In genomic region chr4:10054571-10055041, GRCh38 we compare ENCODE assay signal across 25 cellular contexts. TPM values are rescaled to one million over a fixed set of nuclear protein-coding genes. Genes with fewer than 3 reads are reported as not detected.
DNase-seq lines count a peak whose midpoint lies in the region; ATAC-seq, FAIRE-seq and TF ChIP-seq lines count a peak whose summit lies in the region.
"Had no signal": no experiment of that assay in that cellular context is flagged by ENCODE, and none has a peak within 500 bp of the region (broad histone marks: within the 10 kb centered on the region; RNA-seq: fewer than 3 reads in every experiment).

No MANE protein-coding gene starts in this region.

- H3K9me3 Mint-ChIP-seq in MCF 10A (ENCODE audit: unreplicated experiment) = no peaks in the 10 kb centered on the region

- H3K79me2 ChIP-seq in keratinocyte (ENCODE audit: control insufficient read depth, insufficient read depth, low read length) = no peaks in the 10 kb centered on the region

- H3K27me3 ChIP-seq in breast epithelium = no peaks in the 10 kb centered on the region
- no peaks in the 10 kb centered on the region for H3K27me3 ChIP-seq in keratinocyte (ENCODE audit: control insufficient read depth, extremely low read depth, insufficient read depth, low read length)
- H3K27me3 ChIP-seq in suprapubic skin = no peaks in the 10 kb centered on the region
- H3K27me3 ChIP-seq in aorta (ENCODE audit: control insufficient read depth in 1 of 2, insufficient read depth in 2 of 2, low read length in 1 of 2) = no peaks in the 10 kb centered on the region
- H3K27me3 ChIP-seq: ascending aorta, SJSA1 had no signal

- H3K27ac Mint-ChIP-seq in MCF 10A (ENCODE audit: low read depth, unreplicated experiment) = no peak overlapping the region
- H3K27ac Mint-ChIP-seq: H9; stimulated activated naive B cell treated with anti-CD40 and anti-IgM and Interleukin-4, amounts not matched to agents 10 μg/mL and 1 μg/mL and 100 μg/mL, for 72 hours; T-helper 17 cell had no signal

- H3K27ac ChIP-seq in breast epithelium (peak overlapping the region in 1 of 2 donors; percentile 71), keratinocyte (ENCODE audit: control insufficient read depth, insufficient read depth, low read length) (no peak overlapping the region), suprapubic skin (peak overlapping the region; percentile 69), aorta (ENCODE audit: low read depth in 1 of 2, low read length in 2 of 2) (no peak overlapping the region)
- H3K27ac ChIP-seq: ascending aorta, C4-2B, SJSA1, WERI-Rb-1 had no signal

- no peak overlapping the region for H3K9ac ChIP-seq in keratinocyte (ENCODE audit: control insufficient read depth, extremely low read depth, insufficient read depth, low read length)

- POLR2A ChIA-PET in MCF 10A (lab: Yijun Ruan, JAX) = no interaction called here

- no peaks in the 10 kb centered on the region for H3K4me1 ChIP-seq in breast epithelium
- peaks cover 14% of the 10 kb centered on the region for H3K4me1 ChIP-seq in keratinocyte (ENCODE audit: control insufficient read depth, extremely low read depth, insufficient read depth, low read length)
- H3K4me1 ChIP-seq in suprapubic skin = peaks cover 5% of the 10 kb centered on the region
- H3K4me1 ChIP-seq in aorta (ENCODE audit: control insufficient read depth in 1 of 2, insufficient read depth in 2 of 2, low read length in 2 of 2) = no peaks in the 10 kb centered on the region
- H3K4me1 ChIP-seq: ascending aorta, SJSA1 had no signal

- no peaks in the 10 kb centered on the region for H3K9me1 ChIP-seq in keratinocyte (ENCODE audit: control insufficient read depth, extremely low read depth, insufficient read depth, low read length)

- intact Hi-C loops in MCF 10A (cut with micrococcal nuclease) (no loop called here), breast epithelium (cut with DNase I; ENCODE audit: low total_unique reads) (no loop called here), aorta (cut with DNase I) (no loop called here)

- no peak for ATAC-seq in aorta (ENCODE audit: low FRiP score)
- ATAC-seq: sciatic nerve; stimulated activated naive B cell treated with anti-CD40 and anti-IgM and Interleukin-4, amounts not matched to agents 10 μg/mL and 1 μg/mL and 100 μg/mL, for 72 hours; T-helper 17 cell had no signal

- H2AFZ ChIP-seq in keratinocyte (ENCODE audit: control insufficient read depth, low read length) = no peak overlapping the region

- H3K27me3 Mint-ChIP-seq in MCF 10A (ENCODE audit: insufficient read depth, unreplicated experiment) = peaks cover 34% of the 10 kb centered on the region
- H3K27me3 Mint-ChIP-seq: T-helper 17 cell had no signal

- dilution Hi-C loops in keratinocyte (cut with MboI; ENCODE audit: extremely low pct_ligation_motif_present, low sequenced_read_pairs) = no loop called here

- BruUV-seq in MCF 10A (replicated peaks; lab: Mats Ljungman, UMichigan) = no TSS peak

- peak; percentile 38 for DNase-seq in MCF 10A (ENCODE audit: unreplicated experiment)
- no peak for DNase-seq in breast epithelium (ENCODE audit: low spot score in 2 of 2)
- DNase-seq in dermis microvascular lymphatic vessel endothelial cell (ENCODE audit: low read depth in 2 of 2) = peak; percentile 35 to 83
- DNase-seq in keratinocyte (ENCODE audit: low read depth, low spot score) = peak; percentile 59
- no peak for DNase-seq in suprapubic skin (ENCODE audit: low spot score in 2 of 2)
- DNase-seq in aorta = no peak
- DNase-seq in T-helper 9 cell = no peak
- DNase-seq in medulla oblongata (ENCODE audit: extremely low spot score) = no peak
- DNase-seq: activated CD4-positive, alpha-beta T cell treated with anti-CD3 and anti-CD28 coated beads, Interleukin-2, amount 50 U/mL, for 4 hours; activated naive CD4-positive, alpha-beta T cell treated with anti-CD3 and anti-CD28 coated beads, Interleukin-2, amount 50 U/mL, for 16 hours; activated T-cell treated with anti-CD3 and anti-CD28 coated beads, Interleukin-2, amount 50 U/mL, for 1 hour; H9; IMR-90; NCI-H187; NCI-H526; stimulated activated naive B cell treated with anti-CD40 and anti-IgM and Interleukin-4, amounts not matched to agents 10 μg/mL and 1 μg/mL and 100 μg/mL, for 72 hours; T-helper 17 cell; WERI-Rb-1 had no signal

- TF ChIP-seq CTCF in MCF 10A (IDR thresholded peaks at IDR 0.05; ENCODE audit: unreplicated experiment) = no peak
- no peak for TF ChIP-seq CTCF in breast epithelium (IDR thresholded peaks at IDR 0.05)
- TF ChIP-seq CTCF in keratinocyte (optimal IDR thresholded peaks at IDR 0.05 in 1 of 3, IDR thresholded peaks at IDR 0.05 in 1 of 3, conservative IDR thresholded peaks at IDR 0.05 in 1 of 3; ENCODE audit: extremely low read depth in 1 of 3, insufficient read depth in 2 of 3, low read length in 3 of 3) = no peak
- TF ChIP-seq CTCF in suprapubic skin (IDR thresholded peaks at IDR 0.05) = no peak

- H4K20me1 ChIP-seq in keratinocyte (ENCODE audit: control insufficient read depth, extremely low read depth, insufficient read depth, low read length) = no peaks in the 10 kb centered on the region

- peak; percentile 79 for FAIRE-seq in keratinocyte (lab: Jason Lieb, UNC)
- FAIRE-seq: endometrium, frontal cortex, G401.6 had no signal

- H3K9me3 ChIP-seq in breast epithelium = no peaks in the 10 kb centered on the region
- H3K9me3 ChIP-seq in keratinocyte (ENCODE audit: control insufficient read depth, low read depth, low read length) = no peaks in the 10 kb centered on the region
- peaks cover 3% of the 10 kb centered on the region for H3K9me3 ChIP-seq in suprapubic skin
- no peaks in the 10 kb centered on the region for H3K9me3 ChIP-seq in aorta (ENCODE audit: control insufficient read depth, low read length)
- H3K9me3 ChIP-seq: ascending aorta, SJSA1 had no signal

- no peak for TF ChIP-seq POLR2A in breast epithelium (IDR thresholded peaks at IDR 0.05)
- no peak for TF ChIP-seq POLR2A in suprapubic skin (IDR thresholded peaks at IDR 0.05)

- 62% methylated on average over 4 of the region's 4 CpGs for WGBS in suprapubic skin
- WGBS in aorta, 2 donors = 58 to 64% methylated on average over 4 of the region's 4 CpGs

- no peak overlapping the region for H3K4me2 ChIP-seq in keratinocyte (ENCODE audit: control insufficient read depth, extremely low read depth, insufficient read depth, low read depth, low read length)

- H3K4me3 Mint-ChIP-seq in MCF 10A (ENCODE audit: unreplicated experiment) = no peak overlapping the region
- H3K4me3 Mint-ChIP-seq: H9; stimulated activated naive B cell treated with anti-CD40 and anti-IgM and Interleukin-4, amounts not matched to agents 10 μg/mL and 1 μg/mL and 100 μg/mL, for 72 hours; T-helper 17 cell had no signal

- no peaks in the 10 kb centered on the region for H3K36me3 Mint-ChIP-seq in MCF 10A (ENCODE audit: insufficient read depth, unreplicated experiment)

- CTCF ChIA-PET in MCF 10A (lab: Yijun Ruan, JAX) = interaction anchor here (1.6 to 2.7 kb wide), 2 partner anchors 9 to 40 kb away, joined by 6 to 12 read pairs; no protein-coding TSS in a partner anchor

- TF ChIP-seq EP300 in suprapubic skin (IDR thresholded peaks at IDR 0.05) = no peak

- H3K36me3 ChIP-seq in breast epithelium = no peaks in the 10 kb centered on the region
- H3K36me3 ChIP-seq in keratinocyte (ENCODE audit: control insufficient read depth in 2 of 2, extremely low read depth in 1 of 2, insufficient read depth in 2 of 2, low read length in 2 of 2) = no peaks in the 10 kb centered on the region
- no peaks in the 10 kb centered on the region for H3K36me3 ChIP-seq in suprapubic skin
- H3K36me3 ChIP-seq in aorta (ENCODE audit: control insufficient read depth in 1 of 2, insufficient read depth in 2 of 2, low read length in 1 of 2) = peaks cover 0 to 3% of the 10 kb centered on the region in 2 donors
- H3K36me3 ChIP-seq: ascending aorta, SJSA1, WERI-Rb-1 had no signal

- H3K4me3 ChIP-seq in breast epithelium (no peak overlapping the region), keratinocyte (ENCODE audit: control insufficient read depth in 2 of 3, extremely low read depth in 1 of 3, insufficient read depth in 2 of 3, low read depth in 1 of 3, low read length in 3 of 3) (no peak overlapping the region), suprapubic skin (no peak overlapping the region), aorta (ENCODE audit: low read length in 2 of 2) (no peak overlapping the region)
- H3K4me3 ChIP-seq: ascending aorta, SJSA1 had no signal

- no peaks in the 10 kb centered on the region for H3K4me1 Mint-ChIP-seq in MCF 10A (ENCODE audit: insufficient read depth, unreplicated experiment)

RNA-seq across cellular contexts. Expression of gene SLC2A9, which starts 33.3 kb away (rescaled TPM):
- 22.5 and 33.3 TPM in 2 replicates for total RNA-seq in MCF 10A (2022)
- 10 to 100 TPM in 1 of 3 donors, 1 to 10 TPM in 2; 6.2 to 10.7 (median 9.5) TPM for total RNA-seq in breast epithelium
- total RNA-seq in dermis microvascular lymphatic vessel endothelial cell = 0.90 and 1.1 TPM in 2 replicates
- polyA plus RNA-seq in keratinocyte = 37.3 to 44.3 TPM (median 43.5 TPM) in 3 replicates
- polyA plus RNA-seq in keratinocyte (2011; ENCODE audit: low read depth) = 8.9 TPM
- 34.4 and 43.5 TPM in 2 replicates for polyA plus RNA-seq in keratinocyte (2011; cell fraction: cytosol; rRNA removed)
- polyA plus RNA-seq in keratinocyte (2011; cell fraction: nucleus; rRNA removed) = 71.8 and 91.0 TPM in 2 replicates
- polyA plus RNA-seq in keratinocyte (2012; ENCODE audit: low replicate concordance) = 11.5 and 33.7 TPM in 2 replicates
- 77.0 to 79.0 TPM (median 77.2 TPM) in 3 replicates for polyA minus RNA-seq in keratinocyte
- polyA minus RNA-seq in keratinocyte (2011; cell fraction: cytosol; rRNA and poly(A)+ RNA removed) = 61.0 TPM
- polyA minus RNA-seq in keratinocyte (2011; cell fraction: nucleus; rRNA and poly(A)+ RNA removed) = 92.6 and 125 TPM in 2 replicates
- 1 to 10 TPM; 3.5 to 9.2 (median 8.1) TPM for total RNA-seq in suprapubic skin
- total RNA-seq in aorta = 10 to 100 TPM; 11.0 to 16.5 TPM
- polyA plus RNA-seq in aorta = 1 to 10 TPM; 2.1 to 8.1 TPM
- total RNA-seq: SJSA1 had no signal

Comparison
In these comparisons a context has a peak if more than half of its experiments do, and no peak if none do; other contexts are left out.
1. DNase-seq: peak in MCF 10A (single experiment), dermis microvascular lymphatic vessel endothelial cell (2 of 2) and keratinocyte (single experiment); none in breast epithelium (0 of 2), suprapubic skin (0 of 2), aorta (0 of 2), T-helper 9 cell (single experiment) and medulla oblongata (single experiment).